In the genomic region with DNA sequence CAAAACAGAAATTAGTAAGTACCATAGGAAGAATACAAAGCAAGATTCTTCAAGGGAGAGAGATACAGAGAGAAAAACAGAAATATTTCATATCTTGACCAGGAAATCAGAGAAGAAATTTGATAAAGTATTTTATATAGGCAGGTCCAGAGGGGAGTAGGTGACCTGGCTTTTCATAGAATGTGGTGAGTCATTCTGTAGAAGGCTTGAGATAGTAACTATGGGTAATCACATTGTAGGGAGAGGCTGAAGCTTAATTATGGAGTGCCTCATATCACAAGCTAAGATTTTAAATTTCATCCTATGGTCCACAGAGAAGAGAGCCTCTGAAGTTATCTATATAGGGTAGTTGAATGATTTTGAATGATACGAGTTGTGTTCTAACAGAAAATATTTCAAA, we compare ENCODE assay signal across 24 cellular contexts.
"Had no signal": no experiment of that assay in that cellular context is flagged by ENCODE, and none has a peak within 500 bp of the region (broad histone marks: within the 10 kb centered on the region; RNA-seq: fewer than 3 reads in every experiment).

No MANE protein-coding gene starts in this region.

- H3K27me3 Mint-ChIP-seq: activated naive CD4-positive, alpha-beta T cell treated with anti-CD3 and anti-CD28 coated beads, Interleukin-2, amount 50 U/mL, for 24 hours; stimulated activated naive CD8-positive, alpha-beta T cell treated with anti-CD3 and anti-CD28 coated beads, Interleukin-15, Interleukin-2, amounts not matched to agents 100 ng/mL and 50 ng/mL, for 24 hours had no signal

- H3K27me3 ChIP-seq: brain microvascular endothelial cell, heart left ventricle, pancreas, thyroid gland, upper lobe of right lung had no signal

- H3K4me3 ChIP-seq: heart left ventricle, pancreas, thyroid gland, upper lobe of right lung had no signal

- H3K36me3 Mint-ChIP-seq: activated naive CD4-positive, alpha-beta T cell treated with anti-CD3 and anti-CD28 coated beads, Interleukin-2, amount 50 U/mL, for 24 hours; natural killer cell had no signal

- DNase-seq: activated CD4-positive, alpha-beta T cell treated with anti-CD3 and anti-CD28 coated beads, Interleukin-2, amount 50 U/mL, for 1 hour; activated CD4-positive, CD25-positive, alpha-beta regulatory T cell treated with anti-CD3 and anti-CD28 coated beads, Interleukin-2, amount 50 U/mL, for 72 hours; activated CD8-positive, alpha-beta T cell treated with anti-CD3 and anti-CD28 coated beads, Interleukin-2, amount 10 ng/mL, durations not matched to agents 7 days and 5 days; activated gamma-delta T cell treated with Interleukin-2 at 50 U/mL for 16 hours; anterior cingulate cortex; brain microvascular endothelial cell; cortex of kidney; endodermal cell; heart left ventricle; left ventricle myocardium superior; mammary epithelial cell; midbrain; natural killer cell; pancreas; stimulated activated CD4-positive, alpha-beta T cell treated with anti-CD3 and anti-CD28 coated beads, Interleukin-12 subunit alpha, Interleukin-12 subunit beta, amount 100 ng/mL, for 4 hours; stimulated activated CD4-positive, alpha-beta T cell treated with anti-CD3 and anti-CD28 coated beads, Interleukin-4, amount 100 ng/mL, for 4 hours; T1000; thyroid gland; upper lobe of right lung had no signal

- H3K4me1 Mint-ChIP-seq: activated naive CD4-positive, alpha-beta T cell treated with anti-CD3 and anti-CD28 coated beads, Interleukin-2, amount 50 U/mL, for 24 hours; natural killer cell had no signal

- H3K27ac ChIP-seq: brain microvascular endothelial cell, epithelial cell of prostate, heart left ventricle, pancreas, thyroid gland, upper lobe of right lung, VCaP had no signal

- H3K9me3 ChIP-seq: pancreas, thyroid gland, upper lobe of right lung had no signal

- H3K4me1 ChIP-seq: pancreas, thyroid gland, upper lobe of right lung had no signal

- H3K36me3 ChIP-seq: brain microvascular endothelial cell, heart left ventricle, pancreas, thyroid gland, upper lobe of right lung had no signal

- H3K27ac Mint-ChIP-seq: activated CD8-positive, alpha-beta T cell treated with anti-CD3 and anti-CD28 coated beads, Interleukin-2, amount 10 ng/mL, durations not matched to agents 7 days and 5 days; activated naive CD4-positive, alpha-beta T cell treated with anti-CD3 and anti-CD28 coated beads, Interleukin-2, amount 50 U/mL, for 24 hours; endodermal cell; natural killer cell; stimulated activated naive CD8-positive, alpha-beta T cell treated with anti-CD3 and anti-CD28 coated beads, Interleukin-15, Interleukin-2, amounts not matched to agents 100 ng/mL and 50 ng/mL, for 24 hours; T-helper 1 cell treated with Interleukin-12 subunit alpha and Interleukin-12 subunit beta and Interleukin-4 antibody, amounts not matched to agents 30 μg/mL and 1 μg/mL, for 36 hours had no signal

- H3K4me3 Mint-ChIP-seq: activated CD8-positive, alpha-beta T cell treated with anti-CD3 and anti-CD28 coated beads, Interleukin-2, amount 10 ng/mL, durations not matched to agents 7 days and 5 days; activated naive CD4-positive, alpha-beta T cell treated with anti-CD3 and anti-CD28 coated beads, Interleukin-2, amount 50 U/mL, for 24 hours; endodermal cell; natural killer cell; stimulated activated naive CD8-positive, alpha-beta T cell treated with anti-CD3 and anti-CD28 coated beads, Interleukin-15, Interleukin-2, amounts not matched to agents 100 ng/mL and 50 ng/mL, for 24 hours; T-helper 1 cell treated with Interleukin-12 subunit alpha and Interleukin-12 subunit beta and Interleukin-4 antibody, amounts not matched to agents 30 μg/mL and 1 μg/mL, for 36 hours had no signal

- H3K9me3 Mint-ChIP-seq: activated naive CD4-positive, alpha-beta T cell treated with anti-CD3 and anti-CD28 coated beads, Interleukin-2, amount 50 U/mL, for 24 hours; stimulated activated naive CD8-positive, alpha-beta T cell treated with anti-CD3 and anti-CD28 coated beads, Interleukin-15, Interleukin-2, amounts not matched to agents 100 ng/mL and 50 ng/mL, for 24 hours; T-helper 1 cell treated with Interleukin-12 subunit alpha and Interleukin-12 subunit beta and Interleukin-4 antibody, amounts not matched to agents 30 μg/mL and 1 μg/mL, for 36 hours had no signal
